Comparison of ENCODE assay signal across 20 cellular contexts in genomic region chr6:14748679-14749078, GRCh38.
DNase-seq lines count a peak whose midpoint lies in the region; ATAC-seq and TF ChIP-seq lines count a peak whose summit lies in the region.
"Had no signal": no experiment of that assay in that cellular context is flagged by ENCODE, and none has a peak within 500 bp of the region (broad histone marks: within the 10 kb centered on the region; RNA-seq: fewer than 3 reads in every experiment).

No MANE protein-coding gene starts in this region.

- H3K27me3 Mint-ChIP-seq in activated CD8-positive, alpha-beta memory T cell treated with anti-CD3 and anti-CD28 coated beads, Interleukin-2, amount 10 ng/mL, durations not matched to agents 7 days and 5 days = peaks cover 8% of the 10 kb centered on the region
- H3K27me3 Mint-ChIP-seq in activated CD4-positive, alpha-beta memory T cell treated with anti-CD3 and anti-CD28 coated beads for 36 hours = no peaks in the 10 kb centered on the region

- H3F3A ChIP-seq in GM23248 (ENCODE audit: insufficient read depth) = peaks cover under 1% of the 10 kb centered on the region; the same call in 1 of the 2 replicates

- H3K4me1 ChIP-seq in foreskin keratinocyte (peaks cover 13% of the 10 kb centered on the region), GM23248 (ENCODE audit: insufficient read depth) (peaks cover 13% of the 10 kb centered on the region)
- H3K4me1 ChIP-seq: ascending aorta, HAP-1, Peyer's patch, sigmoid colon had no signal

- POLR2A ChIA-PET in activated CD4-positive, alpha-beta memory T cell treated with anti-CD3 and anti-CD28 coated beads for 36 hours (lab: Charles Lee) = interaction anchor here (0.6 to 3.2 kb wide), 9 partner anchors 15 to 500 kb away, joined by 3 to 59 read pairs (median 5); partner anchors contain the start of gene JARID2

- DNase-seq in activated CD8-positive, alpha-beta memory T cell treated with anti-CD3 and anti-CD28 coated beads, Interleukin-2, amount 10 ng/mL, durations not matched to agents 7 days and 5 days = peak; percentile 56
- no peak for DNase-seq in activated CD8-positive, alpha-beta memory T cell treated with anti-CD3 and anti-CD28 coated beads for 24 hours
- peak; percentile 65 for DNase-seq in activated CD4-positive, alpha-beta memory T cell treated with anti-CD3 and anti-CD28 coated beads for 36 hours
- DNase-seq in foreskin keratinocyte (no peak), GM23248 (no peak)
- DNase-seq: ACHN; activated CD4-positive, alpha-beta T cell treated with anti-CD3 and anti-CD28 coated beads for 1 hour; effector CD8-positive, alpha-beta T cell; NCI-H1417; nephron progenitor cell; Peyer's patch; posterior cingulate gyrus; sigmoid colon; T1000 had no signal

- H4K20me1 ChIP-seq in GM23248 (ENCODE audit: insufficient read depth) = no peaks in the 10 kb centered on the region

- no peak overlapping the region for H3K4me3 ChIP-seq in GM23248
- H3K4me3 ChIP-seq: ascending aorta, HAP-1, Peyer's patch, sigmoid colon had no signal

- TF ChIP-seq CTCF in foreskin keratinocyte (conservative IDR thresholded peaks at IDR 0.05) = no peak

- no peaks in the 10 kb centered on the region for H3K9me3 ChIP-seq in GM23248 (ENCODE audit: low read depth)
- H3K9me3 ChIP-seq: ascending aorta, HAP-1, Peyer's patch, sigmoid colon had no signal

- H3K27ac ChIP-seq in foreskin keratinocyte (peak overlapping the region; percentile 4), GM23248 (no peak overlapping the region)
- H3K27ac ChIP-seq: ascending aorta, C4-2B, Peyer's patch, sigmoid colon had no signal

- H3K4me1 Mint-ChIP-seq in activated CD8-positive, alpha-beta memory T cell treated with anti-CD3 and anti-CD28 coated beads, Interleukin-2, amount 10 ng/mL, durations not matched to agents 7 days and 5 days = peaks cover 43% of the 10 kb centered on the region
- peaks cover 71% of the 10 kb centered on the region for H3K4me1 Mint-ChIP-seq in activated CD4-positive, alpha-beta memory T cell treated with anti-CD3 and anti-CD28 coated beads for 36 hours (ENCODE audit: low read depth)

- H3K79me2 ChIP-seq in GM23248 (ENCODE audit: insufficient read depth) = no peaks in the 10 kb centered on the region

- intact Hi-C loops in activated CD4-positive, alpha-beta memory T cell treated with anti-CD3 and anti-CD28 coated beads for 36 hours (cut with micrococcal nuclease) = loop anchor here (1.0 to 2.0 kb wide), 3 partner anchors 15 to 552 kb away; no protein-coding TSS in a partner anchor

- peak overlapping the region; percentile 25 for H3K27ac Mint-ChIP-seq in activated CD8-positive, alpha-beta memory T cell treated with anti-CD3 and anti-CD28 coated beads, Interleukin-2, amount 10 ng/mL, durations not matched to agents 7 days and 5 days
- H3K27ac Mint-ChIP-seq in activated CD4-positive, alpha-beta memory T cell treated with anti-CD3 and anti-CD28 coated beads for 36 hours = peak overlapping the region; percentile 92
- H3K27ac Mint-ChIP-seq: nephron progenitor cell had no signal

- no peaks in the 10 kb centered on the region for H3K9me2 ChIP-seq in GM23248 (ENCODE audit: insufficient read depth)

- no peak overlapping the region for H2AFZ ChIP-seq in GM23248

- H3K4me3 Mint-ChIP-seq in activated CD8-positive, alpha-beta memory T cell treated with anti-CD3 and anti-CD28 coated beads, Interleukin-2, amount 10 ng/mL, durations not matched to agents 7 days and 5 days = no peak overlapping the region
- peak overlapping the region; percentile 31 for H3K4me3 Mint-ChIP-seq in activated CD4-positive, alpha-beta memory T cell treated with anti-CD3 and anti-CD28 coated beads for 36 hours
- H3K4me3 Mint-ChIP-seq: nephron progenitor cell had no signal

- in situ Hi-C loops in GM23248 (cut with MboI) = no loop called here

- H3K9ac ChIP-seq in GM23248 = no peak overlapping the region

- no peaks in the 10 kb centered on the region for H3K9me3 Mint-ChIP-seq in activated CD8-positive, alpha-beta memory T cell treated with anti-CD3 and anti-CD28 coated beads, Interleukin-2, amount 10 ng/mL, durations not matched to agents 7 days and 5 days (ENCODE audit: low read depth)
- no peaks in the 10 kb centered on the region for H3K9me3 Mint-ChIP-seq in activated CD4-positive, alpha-beta memory T cell treated with anti-CD3 and anti-CD28 coated beads for 36 hours

- H3K27me3 ChIP-seq in foreskin keratinocyte = no peaks in the 10 kb centered on the region
- no peaks in the 10 kb centered on the region for H3K27me3 ChIP-seq in GM23248 (replicated peaks; ENCODE audit: insufficient read depth)
- H3K27me3 ChIP-seq: ascending aorta, Peyer's patch, sigmoid colon had no signal

- H3K36me3 Mint-ChIP-seq in activated CD8-positive, alpha-beta memory T cell treated with anti-CD3 and anti-CD28 coated beads, Interleukin-2, amount 10 ng/mL, durations not matched to agents 7 days and 5 days = peaks cover 3% of the 10 kb centered on the region
- H3K36me3 Mint-ChIP-seq in activated CD4-positive, alpha-beta memory T cell treated with anti-CD3 and anti-CD28 coated beads for 36 hours = peaks cover 2% of the 10 kb centered on the region

- no peaks in the 10 kb centered on the region for H3K36me3 ChIP-seq in GM23248 (ENCODE audit: low read depth)
- H3K36me3 ChIP-seq: ascending aorta, HAP-1, Peyer's patch, sigmoid colon had no signal

- CTCF ChIA-PET in activated CD8-positive, alpha-beta memory T cell treated with anti-CD3 and anti-CD28 coated beads, Interleukin-2, amount 10 ng/mL, durations not matched to agents 7 days and 5 days (lab: Charles Lee) = interaction anchor here (1.3 kb wide), 1 partner anchor 11 kb away, joined by 5 read pairs; no protein-coding TSS in a partner anchor
- CTCF ChIA-PET in activated CD4-positive, alpha-beta memory T cell treated with anti-CD3 and anti-CD28 coated beads for 36 hours (lab: Charles Lee) = interaction anchor here (0.6 to 1.5 kb wide), 5 partner anchors 14 to 434 kb away, joined by 3 to 9 read pairs (median 3); no protein-coding TSS in a partner anchor

- peak; percentile 63 for ATAC-seq in activated CD8-positive, alpha-beta memory T cell treated with anti-CD3 and anti-CD28 coated beads, Interleukin-2, amount 10 ng/mL, durations not matched to agents 7 days and 5 days
- peak; percentile 63 for ATAC-seq in GM19351 (IDR thresholded peaks at IDR 0.05; ENCODE audit: unreplicated experiment)
- ATAC-seq in foreskin keratinocyte = no peak
- ATAC-seq in GM19463 (IDR thresholded peaks at IDR 0.05; ENCODE audit: unreplicated experiment) = no peak
- no peak for ATAC-seq in GM18519 (IDR thresholded peaks at IDR 0.05; ENCODE audit: low FRiP score, unreplicated experiment)

- WGBS in GM23248 (ENCODE audit: low coverage in 1 of 2, low lambda C conversion rate in 2 of 2, missing lambda C conversion rate in 2 of 2), 2 experiments = 96% methylated on average over 4 of the region's 4 CpGs

- H3K4me2 ChIP-seq in GM23248 (ENCODE audit: unreplicated experiment) = no peak overlapping the region

Comparison
In these comparisons a context has a peak if more than half of its experiments do, and no peak if none do; other contexts are left out.
1. DNase-seq: peak in activated CD8-positive, alpha-beta memory T cell treated with anti-CD3 and anti-CD28 coated beads, Interleukin-2, amount 10 ng/mL, durations not matched to agents 7 days and 5 days (single experiment) and activated CD4-positive, alpha-beta memory T cell treated with anti-CD3 and anti-CD28 coated beads for 36 hours (single experiment); none in activated CD8-positive, alpha-beta memory T cell treated with anti-CD3 and anti-CD28 coated beads for 24 hours (single experiment), foreskin keratinocyte (0 of 2) and GM23248 (single experiment).
2. ATAC-seq: peak in activated CD8-positive, alpha-beta memory T cell treated with anti-CD3 and anti-CD28 coated beads, Interleukin-2, amount 10 ng/mL, durations not matched to agents 7 days and 5 days (single experiment) and GM19351 (single experiment); none in foreskin keratinocyte (single experiment), GM19463 (single experiment) and GM18519 (single experiment).